10 cellular contexts compared by ENCODE assay signal in the genomic region with DNA sequence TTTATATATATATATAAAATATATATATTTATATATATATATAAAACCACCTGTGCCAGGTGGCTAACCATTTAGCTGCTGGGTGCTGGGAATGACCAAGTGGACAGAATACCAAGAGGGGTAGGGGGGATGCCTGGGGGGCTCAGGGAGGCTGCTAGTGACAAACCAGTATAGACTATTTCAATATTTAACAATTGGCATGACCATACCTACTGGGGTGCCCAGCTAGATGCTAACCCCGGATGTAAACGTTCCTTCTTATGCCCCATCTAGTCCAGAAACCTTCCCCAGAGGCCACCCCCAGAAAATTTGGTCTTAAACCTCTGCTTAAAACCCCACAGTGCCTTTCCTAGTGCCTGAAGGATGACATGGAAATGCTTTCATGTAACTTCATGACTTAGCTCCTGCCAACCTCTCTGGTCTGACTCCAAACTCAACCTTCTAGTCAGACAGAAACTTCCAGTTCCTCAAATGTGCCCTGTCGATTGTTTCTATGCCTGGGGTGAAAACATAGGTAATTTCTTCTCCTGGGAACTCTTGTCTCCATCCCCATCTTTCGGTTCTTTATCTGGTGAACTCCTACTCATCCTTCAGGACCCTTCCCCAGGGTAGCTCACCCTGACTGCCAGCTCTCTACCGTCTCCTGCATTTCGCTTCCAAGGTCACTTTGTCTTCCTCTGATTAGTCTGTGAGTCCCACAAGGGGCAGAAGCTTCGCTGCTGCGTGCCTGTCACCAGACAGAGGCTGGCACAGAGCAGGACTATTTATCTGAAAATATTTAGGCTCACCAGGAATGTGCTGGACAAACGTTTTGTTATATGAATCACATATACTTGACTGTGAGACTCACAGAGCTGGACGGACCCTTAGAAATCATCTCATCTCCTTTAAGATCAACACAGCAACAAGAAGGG. TPM values are rescaled to one million over a fixed set of nuclear protein-coding genes. Genes with fewer than 3 reads are reported as not detected.
DNase-seq lines count a peak whose midpoint lies in the region; ATAC-seq lines count a peak whose summit lies in the region.
"Had no signal": no experiment of that assay in that cellular context is flagged by ENCODE, and none has a peak within 500 bp of the region (broad histone marks: within the 10 kb centered on the region; RNA-seq: fewer than 3 reads in every experiment).

No MANE protein-coding gene starts in this region.

- peak; percentile 27 for DNase-seq in activated CD4-positive, alpha-beta T cell treated with anti-CD3 and anti-CD28 coated beads for 48 hours
- no peak for DNase-seq in activated CD4-positive, alpha-beta T cell treated with anti-CD3 and anti-CD28 coated beads, Interleukin-2, amount 50 U/mL, for 1 hour
- DNase-seq in MV-4-11 (lab: John Stamatoyannopoulos, UW) (peak; percentile 80), retina (peak; percentile 29), left lobe of liver (ENCODE audit: low spot score) (no peak), UCSD-AML1 (lab: John Stamatoyannopoulos, UW; ENCODE audit: unreplicated experiment) (no peak)
- no peak for DNase-seq in central memory CD8-positive, alpha-beta T cell (ENCODE audit: low spot score in 2 of 2)
- DNase-seq: NCI-H2029 had no signal

- H3K4me3 Mint-ChIP-seq in central memory CD8-positive, alpha-beta T cell: no peak overlapping the region
- H3K4me3 Mint-ChIP-seq: memory B cell had no signal

- H3K36me3 Mint-ChIP-seq in central memory CD8-positive, alpha-beta T cell (ENCODE audit: insufficient read depth): no peaks in the 10 kb centered on the region
- H3K36me3 Mint-ChIP-seq: memory B cell had no signal

- H3K4me1 Mint-ChIP-seq in central memory CD8-positive, alpha-beta T cell: no peaks in the 10 kb centered on the region
- H3K4me1 Mint-ChIP-seq: memory B cell had no signal

- peaks cover 26% of the 10 kb centered on the region for H3K27me3 Mint-ChIP-seq in central memory CD8-positive, alpha-beta T cell

- H3K9me3 Mint-ChIP-seq in central memory CD8-positive, alpha-beta T cell: no peaks in the 10 kb centered on the region
- H3K9me3 Mint-ChIP-seq: memory B cell had no signal

- ATAC-seq in central memory CD8-positive, alpha-beta T cell (replicated peaks; ENCODE audit: extremely low read depth, poor library complexity, severe bottlenecking): no peak
- ATAC-seq in left lobe of liver: no peak
- ATAC-seq in HG03097 (IDR thresholded peaks at IDR 0.05; ENCODE audit: low FRiP score, unreplicated experiment): no peak

- H3K27ac Mint-ChIP-seq in central memory CD8-positive, alpha-beta T cell (ENCODE audit: low read depth): peak overlapping the region; percentile 2
- H3K27ac Mint-ChIP-seq: memory B cell had no signal

RNA-seq across cellular contexts. Expression of gene JPH2, which starts 51.8 kb away (rescaled TPM):
- total RNA-seq in left lobe of liver: 0.13 TPM

Comparison
In these comparisons a context has a peak if more than half of its experiments do, and no peak if none do; other contexts are left out.
1. DNase-seq: peak in activated CD4-positive, alpha-beta T cell treated with anti-CD3 and anti-CD28 coated beads for 48 hours (single experiment), MV-4-11 (single experiment) and retina (single experiment); none in activated CD4-positive, alpha-beta T cell treated with anti-CD3 and anti-CD28 coated beads, Interleukin-2, amount 50 U/mL, for 1 hour (single experiment), central memory CD8-positive, alpha-beta T cell (0 of 2), left lobe of liver (single experiment) and UCSD-AML1 (single experiment).